ENCODE assay signal across 38 cellular contexts in genomic region chr16:69732101-69732500, GRCh38.
"Had no signal": no experiment of that assay in that cellular context is flagged by ENCODE, and none has a peak within 500 bp of the region (broad histone marks: within the 10 kb centered on the region; RNA-seq: fewer than 3 reads in every experiment).

No MANE protein-coding gene starts in this region.

- H3K4me3 ChIP-seq: ascending aorta, cardiac muscle cell had no signal

- H3K27ac ChIP-seq: ascending aorta, cardiac muscle cell, VCaP had no signal

- H3K4me3 Mint-ChIP-seq: activated CD4-positive, alpha-beta memory T cell treated with anti-CD3 and anti-CD28 coated beads, Interleukin-2, amount 10 ng/mL, durations not matched to agents 7 days and 5 days; activated CD4-positive, alpha-beta T cell treated with anti-CD3 and anti-CD28 coated beads for 36 hours; activated CD4-positive, alpha-beta T cell treated with anti-CD3 and anti-CD28 coated beads, Interleukin-2, amount 10 ng/mL, durations not matched to agents 7 days and 5 days; activated CD8-positive, alpha-beta memory T cell treated with anti-CD3 and anti-CD28 coated beads, Interleukin-2, amount 10 ng/mL, durations not matched to agents 7 days and 5 days; activated CD8-positive, alpha-beta T cell treated with anti-CD3 and anti-CD28 coated beads, Interleukin-2, amount 10 ng/mL, durations not matched to agents 7 days and 5 days; activated naive CD4-positive, alpha-beta T cell treated with anti-CD3 and anti-CD28 coated beads, Interleukin-2, amount 10 ng/mL, durations not matched to agents 7 days and 5 days; activated naive CD4-positive, alpha-beta T cell treated with anti-CD3 and anti-CD28 coated beads, Interleukin-2, amount 50 U/mL, for 24 hours; activated naive CD8-positive, alpha-beta T cell; activated naive CD8-positive, alpha-beta T cell treated with anti-CD3 and anti-CD28 coated beads, Interleukin-2, amount 10 ng/mL, durations not matched to agents 7 days and 5 days; activated naive CD8-positive, alpha-beta T cell treated with anti-CD3 and anti-CD28 coated beads, Interleukin-2, amount 50 U/mL, for 24 hours; activated T-cell treated with anti-CD3 and anti-CD28 coated beads, Interleukin-2, amount 50 U/mL, for 24 hours; brain; T-helper 1 cell treated with Interleukin-12 subunit alpha and Interleukin-12 subunit beta and Interleukin-4 antibody, amounts not matched to agents 30 μg/mL and 1 μg/mL, for 36 hours; T-helper 2 cell treated with Interferon-gamma antibody and Interleukin-4, amounts not matched to agents 5 μg/mL and 100 μg/mL, for 36 hours; WTC11 had no signal

- H3K27me3 Mint-ChIP-seq: activated CD4-positive, alpha-beta memory T cell treated with anti-CD3 and anti-CD28 coated beads, Interleukin-2, amount 10 ng/mL, durations not matched to agents 7 days and 5 days; activated CD4-positive, alpha-beta T cell treated with anti-CD3 and anti-CD28 coated beads for 36 hours; activated CD4-positive, alpha-beta T cell treated with anti-CD3 and anti-CD28 coated beads, Interleukin-2, amount 10 ng/mL, durations not matched to agents 7 days and 5 days; activated CD8-positive, alpha-beta memory T cell treated with anti-CD3 and anti-CD28 coated beads, Interleukin-2, amount 10 ng/mL, durations not matched to agents 7 days and 5 days; activated naive CD4-positive, alpha-beta T cell treated with anti-CD3 and anti-CD28 coated beads, Interleukin-2, amount 10 ng/mL, durations not matched to agents 7 days and 5 days; activated naive CD4-positive, alpha-beta T cell treated with anti-CD3 and anti-CD28 coated beads, Interleukin-2, amount 50 U/mL, for 24 hours; activated naive CD8-positive, alpha-beta T cell; activated naive CD8-positive, alpha-beta T cell treated with anti-CD3 and anti-CD28 coated beads, Interleukin-2, amount 10 ng/mL, durations not matched to agents 7 days and 5 days; activated naive CD8-positive, alpha-beta T cell treated with anti-CD3 and anti-CD28 coated beads, Interleukin-2, amount 50 U/mL, for 24 hours; activated T-cell treated with anti-CD3 and anti-CD28 coated beads, Interleukin-2, amount 50 U/mL, for 24 hours had no signal

- H3K36me3 ChIP-seq: ascending aorta, cardiac muscle cell had no signal

- H3K27ac Mint-ChIP-seq: activated CD4-positive, alpha-beta memory T cell treated with anti-CD3 and anti-CD28 coated beads, Interleukin-2, amount 10 ng/mL, durations not matched to agents 7 days and 5 days; activated CD4-positive, alpha-beta T cell treated with anti-CD3 and anti-CD28 coated beads for 36 hours; activated CD4-positive, alpha-beta T cell treated with anti-CD3 and anti-CD28 coated beads, Interleukin-2, amount 10 ng/mL, durations not matched to agents 7 days and 5 days; activated CD8-positive, alpha-beta memory T cell treated with anti-CD3 and anti-CD28 coated beads, Interleukin-2, amount 10 ng/mL, durations not matched to agents 7 days and 5 days; activated CD8-positive, alpha-beta T cell treated with anti-CD3 and anti-CD28 coated beads, Interleukin-2, amount 10 ng/mL, durations not matched to agents 7 days and 5 days; activated naive CD4-positive, alpha-beta T cell treated with anti-CD3 and anti-CD28 coated beads, Interleukin-2, amount 10 ng/mL, durations not matched to agents 7 days and 5 days; activated naive CD4-positive, alpha-beta T cell treated with anti-CD3 and anti-CD28 coated beads, Interleukin-2, amount 50 U/mL, for 24 hours; activated naive CD8-positive, alpha-beta T cell; activated naive CD8-positive, alpha-beta T cell treated with anti-CD3 and anti-CD28 coated beads, Interleukin-2, amount 10 ng/mL, durations not matched to agents 7 days and 5 days; activated naive CD8-positive, alpha-beta T cell treated with anti-CD3 and anti-CD28 coated beads, Interleukin-2, amount 50 U/mL, for 24 hours; activated T-cell treated with anti-CD3 and anti-CD28 coated beads, Interleukin-2, amount 50 U/mL, for 24 hours; activated T-helper 2 cell treated with anti-CD3 and anti-CD28 coated beads, Interferon-gamma antibody, Interleukin-2, Interleukin-4, amounts not matched to agents 10 μg/mL and 5 μg/mL and 100 μg/mL, durations not matched to agents 14 hours and 24 hours and 36 hours; brain; T-helper 1 cell treated with Interleukin-12 subunit alpha and Interleukin-12 subunit beta and Interleukin-4 antibody, amounts not matched to agents 30 μg/mL and 1 μg/mL, for 36 hours; T-helper 2 cell treated with Interferon-gamma antibody and Interleukin-4, amounts not matched to agents 5 μg/mL and 100 μg/mL, for 36 hours; WTC11 had no signal

- H3K9me3 ChIP-seq: ascending aorta had no signal

- ATAC-seq: activated CD4-positive, alpha-beta T cell treated with anti-CD3 and anti-CD28 coated beads for 36 hours; activated CD4-positive, CD25-positive, alpha-beta regulatory T cell treated with anti-CD3 and anti-CD28 coated beads, Interleukin-2, amount 50 U/mL, for 24 hours; activated CD8-positive, alpha-beta memory T cell treated with anti-CD3 and anti-CD28 coated beads, Interleukin-2, amount 10 ng/mL, durations not matched to agents 7 days and 5 days; activated CD8-positive, alpha-beta T cell treated with anti-CD3 and anti-CD28 coated beads, Interleukin-2, amount 10 ng/mL, durations not matched to agents 7 days and 5 days; activated naive CD8-positive, alpha-beta T cell treated with anti-CD3 and anti-CD28 coated beads, Interleukin-2, amount 50 U/mL, for 24 hours; WTC11 had no signal

- H3K9me3 Mint-ChIP-seq: activated CD4-positive, alpha-beta memory T cell treated with anti-CD3 and anti-CD28 coated beads, Interleukin-2, amount 10 ng/mL, durations not matched to agents 7 days and 5 days; activated CD4-positive, alpha-beta T cell treated with anti-CD3 and anti-CD28 coated beads, Interleukin-2, amount 10 ng/mL, durations not matched to agents 7 days and 5 days; activated naive CD4-positive, alpha-beta T cell treated with anti-CD3 and anti-CD28 coated beads, Interleukin-2, amount 10 ng/mL, durations not matched to agents 7 days and 5 days; activated naive CD4-positive, alpha-beta T cell treated with anti-CD3 and anti-CD28 coated beads, Interleukin-2, amount 50 U/mL, for 24 hours; activated naive CD8-positive, alpha-beta T cell treated with anti-CD3 and anti-CD28 coated beads, Interleukin-2, amount 10 ng/mL, durations not matched to agents 7 days and 5 days; activated naive CD8-positive, alpha-beta T cell treated with anti-CD3 and anti-CD28 coated beads, Interleukin-2, amount 50 U/mL, for 24 hours; activated T-cell treated with anti-CD3 and anti-CD28 coated beads, Interleukin-2, amount 50 U/mL, for 24 hours; activated T-helper 2 cell treated with anti-CD3 and anti-CD28 coated beads, Interferon-gamma antibody, Interleukin-2, Interleukin-4, amounts not matched to agents 10 μg/mL and 5 μg/mL and 100 μg/mL, durations not matched to agents 14 hours and 24 hours and 36 hours; brain; T-helper 1 cell treated with Interleukin-12 subunit alpha and Interleukin-12 subunit beta and Interleukin-4 antibody, amounts not matched to agents 30 μg/mL and 1 μg/mL, for 36 hours; T-helper 2 cell treated with Interferon-gamma antibody and Interleukin-4, amounts not matched to agents 5 μg/mL and 100 μg/mL, for 36 hours; WTC11 had no signal

- H3K36me3 Mint-ChIP-seq: activated CD8-positive, alpha-beta memory T cell treated with anti-CD3 and anti-CD28 coated beads, Interleukin-2, amount 10 ng/mL, durations not matched to agents 7 days and 5 days; activated naive CD4-positive, alpha-beta T cell treated with anti-CD3 and anti-CD28 coated beads, Interleukin-2, amount 50 U/mL, for 24 hours; activated naive CD8-positive, alpha-beta T cell; activated naive CD8-positive, alpha-beta T cell treated with anti-CD3 and anti-CD28 coated beads, Interleukin-2, amount 10 ng/mL, durations not matched to agents 7 days and 5 days; brain; WTC11 had no signal

- H3K27me3 ChIP-seq: ascending aorta, cardiac muscle cell had no signal

- FAIRE-seq: bronchial epithelial cell, TTC549 had no signal

- DNase-seq: activated CD4-positive, alpha-beta memory T cell treated with anti-CD3 and anti-CD28 coated beads, Interleukin-2, amount 10 ng/mL, durations not matched to agents 7 days and 5 days; activated CD4-positive, alpha-beta T cell treated with anti-CD3 and anti-CD28 coated beads for 1 hour; activated CD4-positive, alpha-beta T cell treated with anti-CD3 and anti-CD28 coated beads for 36 hours; activated CD4-positive, alpha-beta T cell treated with anti-CD3 and anti-CD28 coated beads for 48 hours; activated CD4-positive, alpha-beta T cell treated with anti-CD3 and anti-CD28 coated beads, Interleukin-2, amount 10 ng/mL, durations not matched to agents 7 days and 5 days; activated CD4-positive, alpha-beta T cell treated with anti-CD3 and anti-CD28 coated beads, Interleukin-2, amount 50 U/mL, for 48 hours; activated CD4-positive, CD25-positive, alpha-beta regulatory T cell; activated CD8-positive, alpha-beta memory T cell treated with anti-CD3 and anti-CD28 coated beads for 24 hours; activated CD8-positive, alpha-beta memory T cell treated with anti-CD3 and anti-CD28 coated beads, Interleukin-2, amount 10 ng/mL, durations not matched to agents 7 days and 5 days; activated CD8-positive, alpha-beta memory T cell treated with anti-CD3 and anti-CD28 coated beads, Interleukin-2, amount 50 U/mL, for 48 hours; activated CD8-positive, alpha-beta T cell treated with anti-CD3 and anti-CD28 coated beads, Interleukin-2, amount 10 ng/mL, durations not matched to agents 7 days and 5 days; activated effector memory CD4-positive, alpha-beta T cell treated with Interleukin-2 at 50 U/mL for 16 hours; activated gamma-delta T cell; activated naive CD4-positive, alpha-beta T cell treated with anti-CD3 and anti-CD28 coated beads, Interleukin-2, amount 10 ng/mL, durations not matched to agents 7 days and 5 days; activated naive CD4-positive, alpha-beta T cell treated with Interleukin-2 at 50 U/mL for 16 hours; activated naive CD8-positive, alpha-beta T cell treated with anti-CD3 and anti-CD28 coated beads, Interleukin-2, amount 10 ng/mL, durations not matched to agents 7 days and 5 days; activated naive CD8-positive, alpha-beta T cell treated with anti-CD3 and anti-CD28 coated beads, Interleukin-2, amount 50 U/mL, for 24 hours; activated T-cell treated with anti-CD3 and anti-CD28 coated beads, Interleukin-2, amount 50 U/mL, for 24 hours; activated T-cell treated with anti-CD3 and anti-CD28 coated beads, Interleukin-2, amount 50 U/mL, for 48 hours; amygdala; anterior cingulate cortex; caudate nucleus; T-helper 1 cell; T-helper 2 cell; T-helper 9 cell had no signal
